Comparison of ENCODE assay signal across 19 cellular contexts in genomic region chr15:47460775-47461174, GRCh38.
A peak's percentile ranks its signal among the peaks of the same experiment; 100 is the strongest.
DNase-seq lines count a peak whose midpoint lies in the region; ATAC-seq and TF ChIP-seq lines count a peak whose summit lies in the region.
"Had no signal": no experiment of that assay in that cellular context is flagged by ENCODE, and none has a peak within 500 bp of the region (broad histone marks: within the 10 kb centered on the region; RNA-seq: fewer than 3 reads in every experiment).

No MANE protein-coding gene starts in this region.

- H3K4me1 Mint-ChIP-seq in immature natural killer cell: peaks cover 28 to 42% of the 10 kb centered on the region in 2 donors
- H3K4me1 Mint-ChIP-seq: activated T-helper 17 cell treated with anti-CD3 and anti-CD28 coated beads, Interleukin-2, amount 50 U/mL, for 72 hours had no signal

- no peak overlapping the region for H3K4me3 ChIP-seq in OCI-LY7 (ENCODE audit: low read depth, low read length, poor library complexity, severe bottlenecking)
- H3K4me3 ChIP-seq: ascending aorta, pancreas, skin epidermis, tibial nerve had no signal

- intact Hi-C loops in OCI-LY7 (cut with micrococcal nuclease; ENCODE audit: unreplicated experiment): no loop called here

- peak overlapping the region; percentile 45 to 87 (median 77) for H3K27ac Mint-ChIP-seq in immature natural killer cell
- H3K27ac Mint-ChIP-seq in activated naive CD4-positive, alpha-beta T cell treated with anti-CD3 and anti-CD28 coated beads, Interleukin-2, amount 50 U/mL, for 72 hours: no peak overlapping the region
- H3K27ac Mint-ChIP-seq: activated CD8-positive, alpha-beta T cell treated with anti-CD3 and anti-CD28 coated beads, Interleukin-2, amount 10 ng/mL, durations not matched to agents 7 days and 5 days; activated T-helper 17 cell treated with anti-CD3 and anti-CD28 coated beads, Interleukin-2, amount 50 U/mL, for 72 hours had no signal

- no peak for ATAC-seq in activated naive CD4-positive, alpha-beta T cell treated with anti-CD3 and anti-CD28 coated beads, Interleukin-2, amount 50 U/mL, for 72 hours
- ATAC-seq: activated CD8-positive, alpha-beta T cell treated with anti-CD3 and anti-CD28 coated beads, Interleukin-2, amount 10 ng/mL, durations not matched to agents 7 days and 5 days; activated T-helper 17 cell treated with anti-CD3 and anti-CD28 coated beads, Interleukin-2, amount 50 U/mL, for 72 hours; pancreas had no signal

- no peaks in the 10 kb centered on the region for H3K79me2 ChIP-seq in OCI-LY7 (ENCODE audit: insufficient read depth, low read depth, low read length)

- CTCF ChIA-PET in OCI-LY7 (lab: Charles Lee; ENCODE audit: unreplicated experiment): no interaction called here

- H3K4me3 Mint-ChIP-seq in immature natural killer cell: peak overlapping the region; percentile 39 to 72 (median 60)
- H3K4me3 Mint-ChIP-seq: activated CD8-positive, alpha-beta T cell treated with anti-CD3 and anti-CD28 coated beads, Interleukin-2, amount 10 ng/mL, durations not matched to agents 7 days and 5 days; activated T-helper 17 cell treated with anti-CD3 and anti-CD28 coated beads, Interleukin-2, amount 50 U/mL, for 72 hours had no signal

- H4K20me1 ChIP-seq in OCI-LY7 (ENCODE audit: insufficient read depth, low read length): no peaks in the 10 kb centered on the region

- 0 out of 2 replicates have a peak overlapping the region, but pooled peaks have one; percentile 23 for H3K4me2 ChIP-seq in OCI-LY7 (ENCODE audit: low read length)

- peaks cover 0 to 7% (median 5%) of the 10 kb centered on the region in 6 donors for H3K9me3 Mint-ChIP-seq in immature natural killer cell
- H3K9me3 Mint-ChIP-seq in activated naive CD4-positive, alpha-beta T cell treated with anti-CD3 and anti-CD28 coated beads, Interleukin-2, amount 50 U/mL, for 72 hours: peaks cover 7 to 18% of the 10 kb centered on the region in 2 donors
- H3K9me3 Mint-ChIP-seq: activated T-helper 17 cell treated with anti-CD3 and anti-CD28 coated beads, Interleukin-2, amount 50 U/mL, for 72 hours had no signal

- H3K27ac ChIP-seq in OCI-LY7 (ENCODE audit: low read depth, low read length, poor library complexity, severe bottlenecking): no peak overlapping the region
- H3K27ac ChIP-seq: ascending aorta, pancreas, skin epidermis, tibial nerve, WERI-Rb-1 had no signal

- no peaks in the 10 kb centered on the region for H3K36me3 ChIP-seq in OCI-LY7 (ENCODE audit: insufficient read depth, low read length)
- H3K36me3 ChIP-seq: ascending aorta, pancreas, tibial nerve, WERI-Rb-1 had no signal

- peak overlapping the region; percentile 55 for H2AFZ ChIP-seq in OCI-LY7 (ENCODE audit: low read length)

- H3K9me2 ChIP-seq in OCI-LY7 (ENCODE audit: insufficient read depth, low read length): no peaks in the 10 kb centered on the region

- peak; percentile 20 to 26 for DNase-seq in AML-193 (lab: John Stamatoyannopoulos, UW)
- peak; percentile 12 for DNase-seq in KBM-7
- DNase-seq in OCI-LY7 (ENCODE audit: low spot score): peak; percentile 1
- peak; percentile 3 to 9 (median 8) for DNase-seq in immature natural killer cell
- no peak for DNase-seq in OCI-M1 (lab: John Stamatoyannopoulos, UW)
- no peak for DNase-seq in amniotic stem cell (lab: John Stamatoyannopoulos, UW)
- no peak for DNase-seq in SW 1271 (lab: John Stamatoyannopoulos, UW)
- no peak for DNase-seq in activated naive CD4-positive, alpha-beta T cell treated with anti-CD3 and anti-CD28 coated beads, Interleukin-2, amount 50 U/mL, for 72 hours (ENCODE audit: low spot score in 2 of 2)
- DNase-seq: ACHN; activated CD8-positive, alpha-beta T cell treated with anti-CD3 and anti-CD28 coated beads, Interleukin-2, amount 10 ng/mL, durations not matched to agents 7 days and 5 days; GDM1; H7; NCI-H1092; pancreas; WERI-Rb-1 had no signal

- peaks cover 0 to 3% (median 3%) of the 10 kb centered on the region in 3 donors for H3K36me3 Mint-ChIP-seq in immature natural killer cell
- no peaks in the 10 kb centered on the region for H3K36me3 Mint-ChIP-seq in activated naive CD4-positive, alpha-beta T cell treated with anti-CD3 and anti-CD28 coated beads, Interleukin-2, amount 50 U/mL, for 72 hours

- H3K4me1 ChIP-seq in OCI-LY7 (ENCODE audit: insufficient read depth, low read length, poor library complexity, severe bottlenecking): no peaks in the 10 kb centered on the region
- H3K4me1 ChIP-seq: ascending aorta, pancreas, tibial nerve had no signal

- no peak for TF ChIP-seq CTCF in OCI-LY7 (conservative IDR thresholded peaks at IDR 0.05; ENCODE audit: low read length)

- POLR2A ChIA-PET in OCI-LY7 (lab: Charles Lee): interaction anchor here (0.6 kb wide), 1 partner anchor 1785 kb away, joined by 3 read pairs; no protein-coding TSS in a partner anchor

- H3K27me3 Mint-ChIP-seq in immature natural killer cell (ENCODE audit: low read depth in 3 of 3): peaks cover 0 to 3% (median 0%) of the 10 kb centered on the region in 3 donors
- H3K27me3 Mint-ChIP-seq: activated T-helper 17 cell treated with anti-CD3 and anti-CD28 coated beads, Interleukin-2, amount 50 U/mL, for 72 hours had no signal

- BruUV-seq in OCI-LY7 (replicated peaks; lab: Mats Ljungman, UMichigan): no TSS peak

- H3K9me3 ChIP-seq in OCI-LY7 (ENCODE audit: low read length): no peaks in the 10 kb centered on the region
- H3K9me3 ChIP-seq: ascending aorta, pancreas, tibial nerve had no signal

- in situ Hi-C loops in KBM-7 (cut with MboI; ENCODE audit: low pct_unique_long_range_greater_than_20kb, low sequenced_read_pairs): no loop called here

Comparison
In these comparisons a context has a peak if more than half of its experiments do, and no peak if none do; other contexts are left out.
1. DNase-seq: peak in AML-193 (2 of 2), KBM-7 (single experiment), OCI-LY7 (single experiment) and immature natural killer cell (3 of 3); none in OCI-M1 (single experiment), amniotic stem cell (single experiment), SW 1271 (0 of 2) and activated naive CD4-positive, alpha-beta T cell treated with anti-CD3 and anti-CD28 coated beads, Interleukin-2, amount 50 U/mL, for 72 hours (0 of 2).
2. H3K27ac Mint-ChIP-seq: peak in immature natural killer cell (6 of 6); none in activated naive CD4-positive, alpha-beta T cell treated with anti-CD3 and anti-CD28 coated beads, Interleukin-2, amount 50 U/mL, for 72 hours (0 of 2).